In the genomic region with DNA sequence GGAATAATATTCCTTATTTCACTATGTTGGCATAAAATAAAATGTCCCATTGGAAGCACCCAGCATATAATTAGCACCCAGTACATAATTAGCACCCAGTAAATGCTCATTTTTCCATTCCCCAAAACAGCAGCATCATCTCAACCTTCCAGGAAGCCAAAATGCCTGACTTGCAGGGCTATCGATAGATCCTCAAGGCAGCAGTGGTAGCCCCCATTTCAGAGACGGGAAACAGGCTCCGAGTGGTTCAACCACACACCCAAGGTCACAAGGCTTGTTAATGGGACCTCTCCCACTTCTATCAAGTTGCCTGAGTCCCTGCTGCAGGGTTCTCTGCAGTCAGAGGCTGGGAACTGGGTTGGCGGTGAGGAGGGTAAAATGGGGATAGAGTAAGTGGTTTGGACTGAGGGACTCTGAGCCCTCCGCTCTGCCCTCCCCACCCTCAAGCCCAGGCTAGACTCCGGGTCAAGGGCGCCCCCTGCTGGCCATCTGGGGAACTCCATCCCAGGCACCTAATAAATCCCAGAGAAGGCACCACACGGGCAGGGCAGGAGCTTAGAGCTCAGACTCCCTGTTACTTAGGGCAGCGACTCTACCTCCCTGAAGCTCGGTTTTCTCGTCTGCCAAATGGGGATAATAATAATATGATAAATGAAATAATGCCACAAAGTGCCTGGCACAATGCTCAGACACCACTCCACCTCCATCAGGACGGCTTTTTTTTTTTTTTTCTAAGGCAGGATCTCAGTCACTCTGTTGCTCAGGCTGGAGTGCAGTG, we compare ENCODE assay signal across 9 cellular contexts. TPM values are rescaled to one million over a fixed set of nuclear protein-coding genes. Genes with fewer than 3 reads are reported as not detected.
DNase-seq lines count a peak whose midpoint lies in the region; ATAC-seq, FAIRE-seq and TF ChIP-seq lines count a peak whose summit lies in the region.
"Had no signal": no experiment of that assay in that cellular context is flagged by ENCODE, and none has a peak within 500 bp of the region (broad histone marks: within the 10 kb centered on the region; RNA-seq: fewer than 3 reads in every experiment).

No MANE protein-coding gene starts in this region.

- TF ChIP-seq RAD21 in liver (IDR thresholded peaks at IDR 0.05) = peak; percentile 83 to 88

- ATAC-seq in HG02759 (IDR thresholded peaks at IDR 0.05; ENCODE audit: unreplicated experiment) (peak; percentile 63), GM18873 (IDR thresholded peaks at IDR 0.05; ENCODE audit: low FRiP score, unreplicated experiment) (no peak)

- DNase-seq in NCI-H345 treated with DMSO at 0.1 percent for 48 hours (lab: John Stamatoyannopoulos, UW; ENCODE audit: unreplicated experiment) = peak; percentile 72
- peak; percentile 84 to 94 for DNase-seq in activated CD4-positive, alpha-beta T cell treated with anti-CD3 and anti-CD28 coated beads for 4 hours
- DNase-seq in cerebellum (ENCODE audit: low spot score) = peak; percentile 42
- DNase-seq in stimulated activated CD4-positive, alpha-beta T cell treated with anti-CD3 and anti-CD28 coated beads, TNF-alpha, amount 100 ng/mL, for 4 hours (ENCODE audit: low read depth in 3 of 3) = peak; percentile 83 to 97 (median 91)

- 18% methylated on average over 12 of the region's 12 CpGs for WGBS in liver

- no peak overlapping the region for H3K27ac ChIP-seq in liver (ENCODE audit: low read depth in 1 of 2, low read length in 2 of 2)

- H3K36me3 ChIP-seq in liver (ENCODE audit: control insufficient read depth in 4 of 4, insufficient read depth in 3 of 4, low read depth in 1 of 4, low read length in 3 of 4) = no peaks in the 10 kb centered on the region

- FAIRE-seq in G401.6 (lab: Jason Lieb, UNC) = peak; percentile 85
- FAIRE-seq: islet of Langerhans had no signal

- H3K9ac ChIP-seq in liver (ENCODE audit: low read depth in 1 of 2, low read length in 2 of 2) = no peak overlapping the region

- no peak overlapping the region for H3K4me3 ChIP-seq in liver (ENCODE audit: low read depth in 1 of 3, low read length in 3 of 3)

- no peaks in the 10 kb centered on the region for H3K27me3 ChIP-seq in liver (ENCODE audit: control insufficient read depth in 4 of 4, insufficient read depth in 4 of 4, low read length in 3 of 4)

- H3K4me1 ChIP-seq in liver (ENCODE audit: control insufficient read depth in 4 of 4, insufficient read depth in 4 of 4, low read length in 3 of 4) = peaks cover 5 to 16% (median 9%) of the 10 kb centered on the region in 4 donors

- peak; percentile 95 for TF ChIP-seq CTCF in liver (IDR thresholded peaks at IDR 0.05; ENCODE audit: low read depth, low read length, missing input control)

- no peaks in the 10 kb centered on the region for H3K9me3 ChIP-seq in liver (ENCODE audit: control insufficient read depth in 4 of 4, low read length in 3 of 4)

TF ChIP-seq in liver, 16 proteins besides CTCF, POLR2A, EP300 and RAD21:
- TF ChIP-seq FOXA1 (IDR thresholded peaks at IDR 0.05) = no peak

RNA-seq across cellular contexts. Expression of a gene that starts 21.9 kb away (rescaled TPM):
- 7.8 TPM for total RNA-seq in cerebellum
- total RNA-seq in liver = 10 to 100 TPM; 22.3 to 33.8 TPM
- polyA plus RNA-seq in liver = 10 to 100 TPM; 18.0 to 46.2 TPM

RNA-seq across cellular contexts. Expression of a gene that starts 56.1 kb away (rescaled TPM):
- 0.36 TPM for total RNA-seq in cerebellum
- total RNA-seq in liver = under 1 TPM in 1 of 2 donors, not detected in 1; 0.19 TPM
- not detected for polyA plus RNA-seq in liver
